25 cellular contexts compared by ENCODE assay signal in the genomic region with DNA sequence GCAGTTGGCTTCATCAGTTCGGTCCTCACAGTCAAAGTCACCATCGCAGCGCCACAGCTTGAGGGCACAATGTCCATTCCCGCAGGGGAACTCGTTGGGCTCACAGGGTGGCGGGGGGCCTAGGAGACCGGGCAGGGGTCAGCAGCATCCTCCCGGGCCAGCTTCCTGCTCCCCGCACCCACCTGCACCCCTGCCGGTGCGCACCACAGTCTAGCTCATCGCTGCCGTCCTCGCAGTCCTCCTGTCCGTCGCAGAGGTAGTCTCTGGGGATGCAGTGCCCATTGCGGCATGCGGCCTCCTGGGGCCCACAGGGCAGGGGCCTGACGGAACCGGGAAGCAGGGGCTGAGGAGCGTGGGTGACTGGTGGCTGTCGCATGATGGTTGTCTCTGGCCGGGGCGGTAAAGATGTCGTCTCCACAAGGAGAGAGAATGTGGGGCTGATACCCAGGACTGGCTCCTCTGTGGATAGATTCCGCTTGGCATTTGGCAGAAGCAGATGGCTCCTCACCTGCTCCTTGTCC.
"Had no signal": no experiment of that assay in that cellular context is flagged by ENCODE, and none has a peak within 500 bp of the region (broad histone marks: within the 10 kb centered on the region; RNA-seq: fewer than 3 reads in every experiment).

No MANE protein-coding gene starts in this region.

- H3K4me1 ChIP-seq: Peyer's patch, SJSA1 had no signal

- H3K27ac Mint-ChIP-seq: activated CD8-positive, alpha-beta T cell treated with anti-CD3 and anti-CD28 coated beads for 36 hours; activated naive CD4-positive, alpha-beta T cell treated with anti-CD3 and anti-CD28 coated beads, Interleukin-2, amount 50 U/mL, for 72 hours; activated naive CD8-positive, alpha-beta T cell treated with anti-CD3 and anti-CD28 coated beads, Interleukin-2, amount 50 U/mL, for 24 hours had no signal

- H3K9me3 Mint-ChIP-seq: activated CD8-positive, alpha-beta T cell treated with anti-CD3 and anti-CD28 coated beads for 36 hours; activated naive CD4-positive, alpha-beta T cell treated with anti-CD3 and anti-CD28 coated beads, Interleukin-2, amount 50 U/mL, for 72 hours; activated naive CD8-positive, alpha-beta T cell treated with anti-CD3 and anti-CD28 coated beads, Interleukin-2, amount 50 U/mL, for 24 hours had no signal

- H3K27me3 ChIP-seq: brain microvascular endothelial cell, cardiac muscle cell, Peyer's patch, SJSA1 had no signal

- H3K27ac ChIP-seq: brain microvascular endothelial cell, cardiac muscle cell, Peyer's patch, SJSA1 had no signal

- H3K9me3 ChIP-seq: Peyer's patch, SJSA1 had no signal

- H3K4me3 ChIP-seq: cardiac muscle cell, Peyer's patch, SJSA1 had no signal

- ATAC-seq: activated CD4-positive, CD25-positive, alpha-beta regulatory T cell treated with anti-CD3 and anti-CD28 coated beads, Interleukin-2, amount 50 U/mL, for 24 hours; activated CD8-positive, alpha-beta T cell treated with anti-CD3 and anti-CD28 coated beads for 36 hours; activated naive CD4-positive, alpha-beta T cell treated with anti-CD3 and anti-CD28 coated beads, Interleukin-2, amount 50 U/mL, for 72 hours; activated naive CD8-positive, alpha-beta T cell treated with anti-CD3 and anti-CD28 coated beads, Interleukin-2, amount 50 U/mL, for 24 hours; SK-N-SH treated with all-trans-retinoic acid at 6 μM for 48 hours had no signal

- H3K27me3 Mint-ChIP-seq: activated CD8-positive, alpha-beta T cell treated with anti-CD3 and anti-CD28 coated beads for 36 hours; activated naive CD8-positive, alpha-beta T cell treated with anti-CD3 and anti-CD28 coated beads, Interleukin-2, amount 50 U/mL, for 24 hours had no signal

- H3K36me3 Mint-ChIP-seq: activated naive CD4-positive, alpha-beta T cell treated with anti-CD3 and anti-CD28 coated beads, Interleukin-2, amount 50 U/mL, for 72 hours had no signal

- H3K4me3 Mint-ChIP-seq: activated CD8-positive, alpha-beta T cell treated with anti-CD3 and anti-CD28 coated beads for 36 hours; activated naive CD8-positive, alpha-beta T cell treated with anti-CD3 and anti-CD28 coated beads, Interleukin-2, amount 50 U/mL, for 24 hours had no signal

- DNase-seq: activated CD4-positive, alpha-beta T cell treated with anti-CD3 and anti-CD28 coated beads for 4 hours; activated CD8-positive, alpha-beta memory T cell treated with anti-CD3 and anti-CD28 coated beads, Interleukin-2, amount 50 U/mL, for 4 hours; activated CD8-positive, alpha-beta T cell treated with anti-CD3 and anti-CD28 coated beads for 36 hours; activated effector memory CD4-positive, alpha-beta T cell treated with Interleukin-2 at 50 U/mL for 16 hours; activated naive CD4-positive, alpha-beta T cell; activated naive CD8-positive, alpha-beta T cell treated with anti-CD3 and anti-CD28 coated beads, Interleukin-2, amount 50 U/mL, for 24 hours; amygdala; brain microvascular endothelial cell; KG1; NCI-H1092; NCI-H1417; NCI-H2029; NCI-H2107; NCI-H510A treated with DMSO at 0.1 percent for 48 hours; NCI-H69; NK-92 treated with Interleukin-12 subunit alpha and Interleukin-12 subunit beta, amount 100 ng/mL, for 24 hours; OCI-M1; Peyer's patch; SHP77; SW 1271 had no signal

- H3K4me1 Mint-ChIP-seq: activated naive CD8-positive, alpha-beta T cell treated with anti-CD3 and anti-CD28 coated beads, Interleukin-2, amount 50 U/mL, for 24 hours had no signal
